10 cellular contexts compared by ENCODE assay signal in the genomic region with DNA sequence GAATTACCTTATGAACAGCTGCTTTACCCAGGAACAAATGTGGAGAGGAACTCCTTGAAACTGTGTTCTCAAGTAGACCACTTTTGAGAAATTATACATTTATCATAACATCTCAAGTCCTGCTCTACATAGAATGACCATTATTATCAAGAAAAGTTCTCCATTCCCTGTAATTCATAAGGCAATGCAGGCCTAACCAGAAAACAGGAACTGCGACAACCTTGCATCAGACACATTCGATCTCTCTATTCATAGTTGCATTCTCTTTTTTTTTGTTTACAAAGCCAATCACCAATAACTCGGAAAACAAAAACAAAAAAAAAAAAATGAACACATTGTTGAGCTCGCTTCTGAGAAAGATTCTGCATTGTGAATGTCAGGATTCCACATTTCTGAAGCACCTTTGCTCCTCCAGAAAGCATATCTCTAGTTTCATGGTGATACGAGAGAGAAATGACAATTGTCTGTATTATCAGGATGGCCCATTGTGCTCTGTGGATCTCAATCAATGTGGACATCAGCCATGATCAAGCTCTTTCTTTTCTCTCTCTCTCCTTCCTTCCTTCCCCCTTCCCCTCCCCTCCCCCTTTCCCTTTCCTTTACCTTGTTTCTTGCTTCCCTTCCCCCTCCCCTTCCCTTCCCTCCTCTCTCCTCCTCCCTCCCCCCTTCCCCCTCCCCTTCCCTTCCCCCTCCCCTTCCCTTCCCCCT.
"Had no signal": no experiment of that assay in that cellular context is flagged by ENCODE, and none has a peak within 500 bp of the region (broad histone marks: within the 10 kb centered on the region; RNA-seq: fewer than 3 reads in every experiment).

No MANE protein-coding gene starts in this region.

- H3K27me3 ChIP-seq: upper lobe of right lung had no signal

- H3K4me1 ChIP-seq: upper lobe of right lung had no signal

- ATAC-seq: upper lobe of right lung had no signal

- DNase-seq: activated CD4-positive, CD25-positive, alpha-beta regulatory T cell; activated naive CD4-positive, alpha-beta T cell; aorta; dorsolateral prefrontal cortex; hypothalamus; kidney glomerular epithelial cell; mesendoderm; nephron progenitor cell; stimulated activated CD4-positive, alpha-beta T cell treated with anti-CD3 and anti-CD28 coated beads, Interleukin-2, amount 100 ng/mL, for 48 hours; upper lobe of right lung had no signal

- H3K27ac ChIP-seq: dorsolateral prefrontal cortex, upper lobe of right lung had no signal

- H3K36me3 ChIP-seq: upper lobe of right lung had no signal

- H3K9me3 ChIP-seq: upper lobe of right lung had no signal

- H3K4me3 ChIP-seq: dorsolateral prefrontal cortex, upper lobe of right lung had no signal
